4 cellular contexts compared by ENCODE assay signal in genomic region chr22:30567277-30567676, GRCh38. TPM values are rescaled to one million over a fixed set of nuclear protein-coding genes. Genes with fewer than 3 reads are reported as not detected.
"Had no signal": no experiment of that assay in that cellular context is flagged by ENCODE, and none has a peak within 500 bp of the region (broad histone marks: within the 10 kb centered on the region; RNA-seq: fewer than 3 reads in every experiment).

No MANE protein-coding gene starts in this region.

RNA-seq across cellular contexts. Expression of gene GAL3ST1, which starts 7.2 kb away (rescaled TPM):
- total RNA-seq: HT1080, IMR-90 had no signal
- polyA plus RNA-seq: IgD-negative memory B cell, IMR-90 had no signal

RNA-seq across cellular contexts. Expression of gene SEC14L6, which starts 20.7 kb away (rescaled TPM):
- total RNA-seq: HT-29, HT1080, IMR-90 had no signal
- polyA plus RNA-seq: IgD-negative memory B cell had no signal
